Comparison of ENCODE assay signal across 8 cellular contexts in the genomic region with DNA sequence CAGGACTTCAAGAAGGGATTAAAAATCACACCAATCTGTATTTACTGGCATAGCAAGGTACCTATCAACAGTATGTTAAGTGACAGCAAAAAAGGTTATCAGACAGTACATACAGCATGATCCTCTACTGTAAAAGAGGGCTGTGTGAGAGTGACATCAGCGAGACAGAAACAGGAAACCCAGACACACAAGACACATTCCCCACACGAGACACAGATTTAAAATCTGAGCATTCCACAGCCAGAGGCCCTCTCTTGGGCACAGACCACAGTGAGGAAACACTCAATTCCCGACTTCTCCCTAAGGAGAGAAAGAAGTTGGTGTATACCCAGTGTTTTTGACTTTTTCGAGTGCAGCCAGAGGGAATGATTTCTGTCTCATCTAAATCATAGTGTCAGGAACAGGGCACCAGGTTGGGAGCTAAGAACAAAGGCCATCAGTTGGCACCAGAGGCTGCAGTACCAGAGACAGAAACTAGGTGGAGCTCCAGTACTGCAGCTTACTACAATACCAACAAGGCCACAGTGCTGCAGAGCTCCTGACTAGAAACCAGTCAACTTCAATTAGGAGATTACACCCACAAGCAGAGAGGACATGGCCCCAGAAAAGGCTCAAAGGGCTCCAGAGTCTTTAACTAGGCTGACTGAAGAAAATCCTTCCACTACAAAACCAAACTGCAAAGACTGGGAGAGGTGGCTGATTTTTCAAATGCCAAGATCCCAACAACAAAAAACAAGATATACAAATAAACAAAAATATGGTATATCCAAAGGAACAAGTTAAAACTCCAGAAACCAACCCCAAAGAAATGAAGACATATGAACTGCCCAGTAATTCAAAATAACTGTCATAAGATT. TPM values are rescaled to one million over a fixed set of nuclear protein-coding genes. Genes with fewer than 3 reads are reported as not detected.
DNase-seq lines count a peak whose midpoint lies in the region; ATAC-seq, FAIRE-seq and TF ChIP-seq lines count a peak whose summit lies in the region.

No MANE protein-coding gene starts in this region.

- no peaks in the 10 kb centered on the region for H3K27me3 ChIP-seq in bronchial epithelial cell (ENCODE audit: control insufficient read depth, insufficient read depth, low read length)
- no peaks in the 10 kb centered on the region for H3K27me3 ChIP-seq in kidney epithelial cell (ENCODE audit: control insufficient read depth, insufficient read depth, low read length)

- ATAC-seq in HG03108 (IDR thresholded peaks at IDR 0.05; ENCODE audit: unreplicated experiment) (peak; percentile 84), GM18861 (IDR thresholded peaks at IDR 0.05; ENCODE audit: unreplicated experiment) (no peak)

- H3K4me3 ChIP-seq in WI38 (ENCODE audit: low read depth, low read length) = no peak overlapping the region
- H3K4me3 ChIP-seq in bronchial epithelial cell (ENCODE audit: low read depth, low read length) = no peak overlapping the region
- no peak overlapping the region for H3K4me3 ChIP-seq in kidney epithelial cell (ENCODE audit: low read depth, low read length)

- no peaks in the 10 kb centered on the region for H3K36me3 ChIP-seq in bronchial epithelial cell (ENCODE audit: control insufficient read depth, insufficient read depth, low read length)
- H3K36me3 ChIP-seq in kidney epithelial cell (ENCODE audit: control insufficient read depth, insufficient read depth, low read length) = no peaks in the 10 kb centered on the region

- peak; percentile 99 for TF ChIP-seq CTCF in WI38 (IDR thresholded peaks at IDR 0.05; ENCODE audit: low read depth, low read length)
- TF ChIP-seq CTCF in bronchial epithelial cell (IDR thresholded peaks at IDR 0.05; ENCODE audit: insufficient read depth, low read length, severe bottlenecking) = peak; percentile 99
- TF ChIP-seq CTCF in kidney epithelial cell (IDR thresholded peaks at IDR 0.05; ENCODE audit: insufficient read depth, low read length, poor library complexity, severe bottlenecking) = peak; percentile 99

- no peak for FAIRE-seq in bronchial epithelial cell (lab: Jason Lieb, UNC)

- peak; percentile 78 for DNase-seq in GM03348 (ENCODE audit: low spot score)
- DNase-seq in NCI-H345 treated with DMSO at 0.1 percent for 48 hours (lab: John Stamatoyannopoulos, UW; ENCODE audit: unreplicated experiment) = peak; percentile 63
- peak; percentile 73 for DNase-seq in bronchial epithelial cell (ENCODE audit: low read depth)
- DNase-seq in kidney epithelial cell (ENCODE audit: low read depth) = peak; percentile 38
- peak; percentile 79 to 88 for DNase-seq in stimulated activated CD4-positive, alpha-beta T cell treated with anti-CD3 and anti-CD28 coated beads, Interleukin-2, amount 100 ng/mL, for 24 hours

RNA-seq across cellular contexts. Expression of a gene that starts 41.0 kb away (rescaled TPM):
- 52.9 and 54.5 TPM in 2 replicates for total RNA-seq in bronchial epithelial cell
- total RNA-seq in kidney epithelial cell = 45.9 and 57.1 TPM in 2 replicates

RNA-seq across cellular contexts. Expression of a gene that starts 41.1 kb away (rescaled TPM):
- total RNA-seq in bronchial epithelial cell (12.9 and 27.0 TPM in 2 replicates), kidney epithelial cell (24.9 and 29.1 TPM in 2 replicates)
